20 cellular contexts compared by ENCODE assay signal in genomic region chr1:12333036-12333785, GRCh38.
A peak's percentile ranks its signal among the peaks of the same experiment; 100 is the strongest.
DNase-seq lines count a peak whose midpoint lies in the region; ATAC-seq and FAIRE-seq lines count a peak whose summit lies in the region.
"Had no signal": no experiment of that assay in that cellular context is flagged by ENCODE, and none has a peak within 500 bp of the region (broad histone marks: within the 10 kb centered on the region; RNA-seq: fewer than 3 reads in every experiment).

No MANE protein-coding gene starts in this region.

- no peak for ATAC-seq in natural killer cell treated with Interleukin-12 subunit alpha and Interleukin-12 subunit beta and Interleukin-15 and Interleukin-18, amount 100 ng/mL, for 72 hours
- ATAC-seq: GM23338 had no signal

- peak overlapping the region; percentile 22 for H3K4me3 ChIP-seq in endocrine pancreas (ENCODE audit: control insufficient read depth, insufficient read depth, low read length)
- no peak overlapping the region for H3K4me3 ChIP-seq in subcutaneous abdominal adipose tissue (ENCODE audit: low read depth in 1 of 5, low read length in 5 of 5)
- H3K4me3 ChIP-seq: GM23338 had no signal

- H3K36me3 ChIP-seq in endocrine pancreas (ENCODE audit: control insufficient read depth, insufficient read depth, low read length) (no peaks in the 10 kb centered on the region), subcutaneous abdominal adipose tissue (ENCODE audit: control insufficient read depth in 5 of 5, insufficient read depth in 5 of 5, low read length in 5 of 5) (peaks cover 22 to 65% (median 31%) of the 10 kb centered on the region in 5 donors)

- no peaks in the 10 kb centered on the region for H3K4me1 Mint-ChIP-seq in natural killer cell treated with Interleukin-12 subunit alpha and Interleukin-12 subunit beta and Interleukin-15 and Interleukin-18, amount 100 ng/mL, for 72 hours (ENCODE audit: low read depth in 2 of 2)
- H3K4me1 Mint-ChIP-seq: GM23338 had no signal

- H3K4me3 Mint-ChIP-seq in natural killer cell treated with Interleukin-12 subunit alpha and Interleukin-12 subunit beta and Interleukin-15 and Interleukin-18, amount 100 ng/mL, for 72 hours = no peak overlapping the region
- H3K4me3 Mint-ChIP-seq: GM23338 had no signal

- FAIRE-seq in islet of Langerhans (lab: Jason Lieb, UNC) = peak; percentile 86

- DNase-seq in DMS 273 (lab: John Stamatoyannopoulos, UW; ENCODE audit: unreplicated experiment) (peak; percentile 58), DMS 273 treated with DMSO at 0.1 percent for 48 hours (lab: John Stamatoyannopoulos, UW) (no peak), ecto neural progenitor cell (ENCODE audit: low spot score) (no peak), NCI-H345 (lab: John Stamatoyannopoulos, UW) (no peak)
- no peak for DNase-seq in natural killer cell treated with Interleukin-12 subunit alpha and Interleukin-12 subunit beta and Interleukin-15 and Interleukin-18, amount 100 ng/mL, for 72 hours (ENCODE audit: low spot score)
- DNase-seq: Calu3; DMS79 treated with DMSO at 0.1 percent for 48 hours; GDM1; NCI-H1048; NCI-H146; NCI-H2227 treated with DMSO at 0.1 percent for 48 hours; NCI-H526; NK-92 treated with Interleukin-12 subunit alpha and Interleukin-12 subunit beta, amount 100 ng/mL, for 24 hours had no signal

- peaks cover 24% of the 10 kb centered on the region for H3K36me3 Mint-ChIP-seq in natural killer cell treated with Interleukin-12 subunit alpha and Interleukin-12 subunit beta and Interleukin-15 and Interleukin-18, amount 100 ng/mL, for 72 hours

- H3K9ac ChIP-seq in endocrine pancreas (ENCODE audit: control insufficient read depth, insufficient read depth, low read length) = no peak overlapping the region
- no peak overlapping the region for H3K9ac ChIP-seq in subcutaneous abdominal adipose tissue (ENCODE audit: low read length in 5 of 5)

- no peaks in the 10 kb centered on the region for H3K9me3 Mint-ChIP-seq in natural killer cell treated with Interleukin-12 subunit alpha and Interleukin-12 subunit beta and Interleukin-15 and Interleukin-18, amount 100 ng/mL, for 72 hours
- H3K9me3 Mint-ChIP-seq: GM23338 had no signal

- no peaks in the 10 kb centered on the region for H3K27me3 Mint-ChIP-seq in natural killer cell treated with Interleukin-12 subunit alpha and Interleukin-12 subunit beta and Interleukin-15 and Interleukin-18, amount 100 ng/mL, for 72 hours

- no peak overlapping the region for H3K27ac Mint-ChIP-seq in natural killer cell treated with Interleukin-12 subunit alpha and Interleukin-12 subunit beta and Interleukin-15 and Interleukin-18, amount 100 ng/mL, for 72 hours
- H3K27ac Mint-ChIP-seq: GM23338 had no signal

- H3K27me3 ChIP-seq in endocrine pancreas (ENCODE audit: control insufficient read depth, insufficient read depth, low read length) (no peaks in the 10 kb centered on the region), subcutaneous abdominal adipose tissue (ENCODE audit: control insufficient read depth in 5 of 5, insufficient read depth in 4 of 5, low read length in 5 of 5) (no peaks in the 10 kb centered on the region)

- H3K27ac ChIP-seq in subcutaneous abdominal adipose tissue (ENCODE audit: low read depth, low read length) = peak overlapping the region; percentile 31
- H3K27ac ChIP-seq: 22Rv1, C4-2B, RWPE1 had no signal

- H3K9me3 ChIP-seq in endocrine pancreas (ENCODE audit: control insufficient read depth, low read length) (no peaks in the 10 kb centered on the region), subcutaneous abdominal adipose tissue (ENCODE audit: control insufficient read depth in 5 of 5, low read length in 5 of 5) (no peaks in the 10 kb centered on the region)

- H3K4me1 ChIP-seq in endocrine pancreas (ENCODE audit: control insufficient read depth, insufficient read depth, low read length) (peaks cover 17% of the 10 kb centered on the region), subcutaneous abdominal adipose tissue (ENCODE audit: control insufficient read depth in 5 of 5, insufficient read depth in 5 of 5, low read length in 5 of 5) (peaks cover 3 to 28% (median 12%) of the 10 kb centered on the region in 5 donors)
